ENCODE assay signal across 8 cellular contexts in genomic region chr3:146589899-146590508, GRCh38. TPM values are rescaled to one million over a fixed set of nuclear protein-coding genes. Genes with fewer than 3 reads are reported as not detected.
DNase-seq lines count a peak whose midpoint lies in the region; ATAC-seq and TF ChIP-seq lines count a peak whose summit lies in the region.

No MANE protein-coding gene starts in this region.

- TF ChIP-seq CTCF in nephron (IDR thresholded peaks at IDR 0.05; ENCODE audit: unreplicated experiment in 3 of 3): peak; percentile 49 to 75 (median 58)

- no peaks in the 10 kb centered on the region for H3K9me3 ChIP-seq in NT2/D1 (ENCODE audit: insufficient read depth, low read length)

- no peak overlapping the region for H3K27ac Mint-ChIP-seq in activated CD4-positive, alpha-beta T cell treated with anti-CD3 and anti-CD28 coated beads for 36 hours
- H3K27ac Mint-ChIP-seq in nephron: no peak overlapping the region

- no peaks in the 10 kb centered on the region for H3K4me1 Mint-ChIP-seq in activated CD4-positive, alpha-beta T cell treated with anti-CD3 and anti-CD28 coated beads for 36 hours
- H3K4me1 Mint-ChIP-seq in nephron: no peaks in the 10 kb centered on the region

- no peaks in the 10 kb centered on the region for H3K36me3 ChIP-seq in NT2/D1 (ENCODE audit: insufficient read depth, insufficient read length, low read length)

- no peak overlapping the region for H3K4me3 Mint-ChIP-seq in activated CD4-positive, alpha-beta T cell treated with anti-CD3 and anti-CD28 coated beads for 36 hours
- H3K4me3 Mint-ChIP-seq in nephron: no peak overlapping the region

- intact Hi-C loops in activated CD4-positive, alpha-beta T cell treated with anti-CD3 and anti-CD28 coated beads for 36 hours (cut with DNase I, micrococcal nuclease): loop anchor here (1.0 to 5.0 kb wide), 3 partner anchors 51 to 523 kb away; no protein-coding TSS in a partner anchor

- no peaks in the 10 kb centered on the region for H3K27me3 ChIP-seq in NT2/D1 (ENCODE audit: insufficient read depth, insufficient read length)

- no peak for ATAC-seq in activated CD4-positive, alpha-beta T cell treated with anti-CD3 and anti-CD28 coated beads for 36 hours
- peak; percentile 76 for ATAC-seq in HG03342 (IDR thresholded peaks at IDR 0.05; ENCODE audit: unreplicated experiment)
- no peak for ATAC-seq in HG02798 (IDR thresholded peaks at IDR 0.05; ENCODE audit: poor library complexity, unreplicated experiment)

- H3K9ac ChIP-seq in NT2/D1 (ENCODE audit: insufficient read length, low read depth): no peak overlapping the region

- DNase-seq in activated CD4-positive, alpha-beta T cell treated with anti-CD3 and anti-CD28 coated beads for 36 hours: peak; percentile 35
- DNase-seq in activated CD4-positive, alpha-beta T cell treated with anti-CD3 and anti-CD28 coated beads for 1 hour: no peak
- DNase-seq in NT2/D1 (ENCODE audit: low read depth, low spot score): peak; percentile 9
- DNase-seq in dedifferentiated amniotic fluid mesenchymal stem cell (ENCODE audit: extremely low spot score): peak; percentile 73
- DNase-seq in ecto neural progenitor cell (ENCODE audit: low spot score): no peak

- no peaks in the 10 kb centered on the region for H3K4me1 ChIP-seq in NT2/D1 (ENCODE audit: insufficient read depth, insufficient read length)

- H3K4me3 ChIP-seq in NT2/D1 (ENCODE audit: insufficient read length, low read depth): no peak overlapping the region

- H3K9me3 Mint-ChIP-seq in activated CD4-positive, alpha-beta T cell treated with anti-CD3 and anti-CD28 coated beads for 36 hours (ENCODE audit: low read depth): no peaks in the 10 kb centered on the region
- no peaks in the 10 kb centered on the region for H3K9me3 Mint-ChIP-seq in nephron

- CTCF ChIA-PET in activated CD4-positive, alpha-beta T cell treated with anti-CD3 and anti-CD28 coated beads for 36 hours (lab: Charles Lee): interaction anchor here (0.8 to 2.2 kb wide), 11 partner anchors 9 to 1487 kb away, joined by 3 to 8 read pairs (median 3); no protein-coding TSS in a partner anchor

- no peaks in the 10 kb centered on the region for H3K36me3 Mint-ChIP-seq in activated CD4-positive, alpha-beta T cell treated with anti-CD3 and anti-CD28 coated beads for 36 hours (ENCODE audit: low read depth)
- no peaks in the 10 kb centered on the region for H3K36me3 Mint-ChIP-seq in nephron (ENCODE audit: low read depth)

- POLR2A ChIA-PET in activated CD4-positive, alpha-beta T cell treated with anti-CD3 and anti-CD28 coated beads for 36 hours (lab: Charles Lee): interaction anchor here (0.6 kb wide), 1 partner anchor 39 kb away, joined by 3 read pairs; no protein-coding TSS in a partner anchor

- H3K27me3 Mint-ChIP-seq in activated CD4-positive, alpha-beta T cell treated with anti-CD3 and anti-CD28 coated beads for 36 hours: peaks cover 9% of the 10 kb centered on the region
- H3K27me3 Mint-ChIP-seq in nephron (ENCODE audit: low read depth): no peaks in the 10 kb centered on the region

RNA-seq across cellular contexts. Expression of gene PLSCR5, which starts 15.1 kb away (rescaled TPM):
- not detected for total RNA-seq in activated CD4-positive, alpha-beta T cell treated with anti-CD3 and anti-CD28 coated beads for 36 hours

RNA-seq across cellular contexts. Expression of gene PLSCR1, which starts 45.6 kb away (rescaled TPM):
- 10 to 100 TPM; 65.1 to 66.1 TPM for total RNA-seq in activated CD4-positive, alpha-beta T cell treated with anti-CD3 and anti-CD28 coated beads for 36 hours

Comparison
In these comparisons a context has a peak if more than half of its experiments do, and no peak if none do; other contexts are left out.
1. DNase-seq: peak in activated CD4-positive, alpha-beta T cell treated with anti-CD3 and anti-CD28 coated beads for 36 hours (single experiment), NT2/D1 (single experiment) and dedifferentiated amniotic fluid mesenchymal stem cell (single experiment); none in activated CD4-positive, alpha-beta T cell treated with anti-CD3 and anti-CD28 coated beads for 1 hour (single experiment) and ecto neural progenitor cell (single experiment).